Comparison of ENCODE assay signal across 12 cellular contexts in the genomic region with DNA sequence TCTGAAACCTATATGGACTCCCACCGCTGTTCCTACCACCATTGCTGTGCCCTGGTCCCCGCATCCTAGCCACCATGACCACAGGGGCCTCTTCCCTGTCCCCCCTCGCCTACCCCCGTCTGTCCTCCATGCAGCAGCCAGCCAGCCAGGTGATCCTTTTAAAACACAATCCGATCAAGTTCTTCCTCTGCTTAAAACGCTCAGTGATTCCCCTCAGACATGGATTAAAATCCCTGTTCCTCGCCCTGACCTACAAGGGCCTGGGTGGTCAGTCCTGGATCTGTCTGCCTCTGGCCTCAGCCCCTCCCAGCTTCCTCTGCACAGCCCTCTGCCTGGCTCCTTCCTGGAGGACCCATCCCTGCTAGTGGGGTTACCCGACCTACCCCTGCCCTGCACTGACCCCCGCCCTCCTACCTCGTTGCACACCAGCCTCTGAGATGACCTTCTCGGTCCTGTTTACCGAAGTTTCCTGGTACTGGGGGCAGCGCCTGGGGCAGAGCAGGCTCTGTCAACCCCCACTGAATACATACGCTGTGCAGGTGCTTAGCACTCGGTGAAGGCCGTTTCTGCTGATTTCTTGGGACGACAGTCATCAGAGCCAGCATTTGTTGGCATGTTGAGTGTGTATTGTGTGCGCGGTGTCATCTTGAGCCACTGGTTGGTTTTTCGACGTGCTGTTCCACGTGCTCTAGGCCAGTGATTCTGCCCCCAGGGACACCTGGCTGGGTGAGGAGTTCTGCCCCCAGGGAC. TPM values are rescaled to one million over a fixed set of nuclear protein-coding genes. Genes with fewer than 3 reads are reported as not detected.
DNase-seq lines count a peak whose midpoint lies in the region; ATAC-seq lines count a peak whose summit lies in the region.
"Had no signal": no experiment of that assay in that cellular context is flagged by ENCODE, and none has a peak within 500 bp of the region (broad histone marks: within the 10 kb centered on the region; RNA-seq: fewer than 3 reads in every experiment).

No MANE protein-coding gene starts in this region.

- ATAC-seq in sciatic nerve: peak; percentile 4

- intact Hi-C loops in sciatic nerve (cut with DNase I): no loop called here

- H3K27ac ChIP-seq in cingulate gyrus (ENCODE audit: low read depth, low read length): peak overlapping the region; percentile 91
- H3K27ac ChIP-seq: cardiac muscle cell, hepatocyte had no signal

- DNase-seq in NCI-H345 (lab: John Stamatoyannopoulos, UW): peak; percentile 43
- no peak for DNase-seq in NCI-H345 treated with DMSO at 0.1 percent for 48 hours (lab: John Stamatoyannopoulos, UW; ENCODE audit: unreplicated experiment)
- DNase-seq in sciatic nerve (ENCODE audit: low spot score): no peak
- DNase-seq in DMS114 treated with DMSO at 0.1 percent for 48 hours (lab: John Stamatoyannopoulos, UW; ENCODE audit: unreplicated experiment): no peak
- DNase-seq in mucosa of gallbladder (ENCODE audit: low spot score): no peak
- DNase-seq: activated CD4-positive, alpha-beta T cell treated with anti-CD3 and anti-CD28 coated beads, Interleukin-2, amount 10 ng/mL, durations not matched to agents 7 days and 5 days; DMS 273 treated with DMSO at 0.1 percent for 48 hours had no signal

RNA-seq across cellular contexts. Expression of a gene that starts 14.7 kb away (rescaled TPM):
- total RNA-seq in sciatic nerve (305 TPM), mucosa of gallbladder (236 TPM)

RNA-seq across cellular contexts. Expression of a gene that starts 19.0 kb away (rescaled TPM):
- total RNA-seq in sciatic nerve (72.2 TPM), mucosa of gallbladder (2.7 TPM)
- total RNA-seq: cardiac muscle cell, lung microvascular endothelial cell, osteocyte had no signal

RNA-seq across cellular contexts. Expression of a gene that starts 29.3 kb away (rescaled TPM):
- total RNA-seq in sciatic nerve: 6.0 TPM
- total RNA-seq in mucosa of gallbladder: 11.0 TPM

RNA-seq across cellular contexts. Expression of a gene that starts 38.8 kb away (rescaled TPM):
- total RNA-seq in sciatic nerve: 52.8 TPM
- total RNA-seq in mucosa of gallbladder: 14.9 TPM
- total RNA-seq: activated CD4-positive, alpha-beta T cell treated with anti-CD3 and anti-CD28 coated beads, Interleukin-2, amount 10 ng/mL, durations not matched to agents 7 days and 5 days had no signal

Comparison
In these comparisons a context has a peak if more than half of its experiments do, and no peak if none do; other contexts are left out.
1. RNA of a gene that starts 19.0 kb away (total RNA-seq): 72.2 TPM in sciatic nerve (single experiment); 2.7 TPM in mucosa of gallbladder (single experiment); every median in the first group is over 10 times any median in the second.